ENCODE assay signal across 8 cellular contexts in genomic region chr9:83817356-83818278, GRCh38.
DNase-seq lines count a peak whose midpoint lies in the region; ATAC-seq and TF ChIP-seq lines count a peak whose summit lies in the region.
"Not testable (repeated sequence)": the region's sequence is repeated elsewhere in the genome, so short reads cannot be mapped to it uniquely, and the experiment has no call there.

TSS of gene GKAP1 (minus strand) at chr9:83817769. CDS start at chr9:83806517, 11,252 bp downstream.

- peak; percentile 69 for ATAC-seq in GM18873 (IDR thresholded peaks at IDR 0.05; ENCODE audit: low FRiP score, unreplicated experiment)
- peak; percentile 70 for ATAC-seq in HG03108 (IDR thresholded peaks at IDR 0.05; ENCODE audit: unreplicated experiment)

- DNase-seq in AG09319 (ENCODE audit: extremely low read depth, low read depth) (peak; percentile 7), NCI-H2227 treated with DMSO at 0.1 percent for 48 hours (lab: John Stamatoyannopoulos, UW) (peak; percentile 54), cerebellar nuclear complex (lab: John Stamatoyannopoulos, UW) (peak; percentile 14 to 16), kidney glomerular epithelial cell (lab: John Stamatoyannopoulos, UW) (peak; percentile 29)
- DNase-seq in activated CD4-positive, alpha-beta T cell treated with anti-CD3 and anti-CD28 coated beads for 24 hours (ENCODE audit: low read depth in 2 of 2) = peak; percentile 45 to 49
- DNase-seq in stimulated activated CD4-positive, alpha-beta T cell treated with anti-CD3 and anti-CD28 coated beads, Interleukin-12 subunit alpha, Interleukin-12 subunit beta, amount 100 ng/mL, for 48 hours (ENCODE audit: low read depth in 2 of 3, low spot score in 1 of 3) = peak; percentile 38 to 62 (median 40)

- TF ChIP-seq CTCF in AG09319 (IDR thresholded peaks at IDR 0.05; ENCODE audit: low read depth, low read length) = not testable (repeated sequence)

Comparison
In these comparisons a context has a peak if more than half of its experiments do, and no peak if none do; other contexts are left out.
1. Peak in every context shown above with its lines: DNase-seq and ATAC-seq.